In genomic region chr5:154015071-154015693, GRCh38 we compare ENCODE assay signal across 22 cellular contexts.
"Had no signal": no experiment of that assay in that cellular context is flagged by ENCODE, and none has a peak within 500 bp of the region (broad histone marks: within the 10 kb centered on the region; RNA-seq: fewer than 3 reads in every experiment).

No MANE protein-coding gene starts in this region.

- H3K36me3 ChIP-seq: breast epithelium, ovary had no signal

- H3K27me3 ChIP-seq: adrenal gland, breast epithelium, esophagus squamous epithelium, left lung, ovary, sigmoid colon, spleen, upper lobe of right lung had no signal

- H3K9me3 ChIP-seq: adrenal gland, breast epithelium, esophagus squamous epithelium, left lung, ovary, sigmoid colon, upper lobe of right lung had no signal

- H3K27ac ChIP-seq: adrenal gland, esophagus squamous epithelium, ovary, sigmoid colon, spleen, upper lobe of right lung had no signal

- H3K4me3 ChIP-seq: adrenal gland, breast epithelium, esophagus squamous epithelium, left lung, ovary, sigmoid colon, spleen, upper lobe of right lung had no signal

- ATAC-seq: activated naive CD4-positive, alpha-beta T cell treated with anti-CD3 and anti-CD28 coated beads, Interleukin-2, amount 50 U/mL, for 72 hours; left lung; naive thymus-derived CD8-positive, alpha-beta T cell; stimulated activated memory B cell treated with anti-CD40 and anti-IgM and Interleukin-4, amounts not matched to agents 10 μg/mL and 1 μg/mL and 100 μg/mL, for 72 hours; upper lobe of right lung had no signal

- H3K4me1 ChIP-seq: adrenal gland, breast epithelium, esophagus squamous epithelium, left lung, sigmoid colon, spleen, upper lobe of right lung had no signal

- DNase-seq: activated CD4-positive, alpha-beta T cell treated with anti-CD3 and anti-CD28 coated beads, Interleukin-2, amount 50 U/mL, for 4 hours; activated gamma-delta T cell treated with Interleukin-2 at 50 U/mL for 16 hours; activated T-cell treated with anti-CD3 and anti-CD28 coated beads for 4 hours; adrenal gland; cerebellar nuclear complex; cortex of kidney; effector CD4-positive, alpha-beta T cell; esophagus squamous epithelium; hypothalamus; islet precursor cell; left lung; naive thymus-derived CD8-positive, alpha-beta T cell; sigmoid colon; spleen; stimulated activated CD4-positive, alpha-beta T cell treated with anti-CD3 and anti-CD28 coated beads, Interleukin-4, amount 100 ng/mL, for 4 hours; upper lobe of right lung had no signal

- FAIRE-seq: astrocyte, TTC549 had no signal
